In genomic region chr17:66650490-66650877, GRCh38 we compare ENCODE assay signal across 19 cellular contexts.
"Had no signal": no experiment of that assay in that cellular context is flagged by ENCODE, and none has a peak within 500 bp of the region (broad histone marks: within the 10 kb centered on the region; RNA-seq: fewer than 3 reads in every experiment).

No MANE protein-coding gene starts in this region.

- H3K27me3 Mint-ChIP-seq: activated CD4-positive, alpha-beta T cell treated with anti-CD3 and anti-CD28 coated beads, Interleukin-2, amount 10 ng/mL, durations not matched to agents 7 days and 5 days; central memory CD8-positive, alpha-beta T cell had no signal

- H3K4me3 ChIP-seq: colonic mucosa, gastrocnemius medialis, left lung, ovary, psoas muscle, suprapubic skin, transverse colon, uterus had no signal

- H3K27me3 ChIP-seq: brain microvascular endothelial cell, colonic mucosa, gastrocnemius medialis, left lung, ovary, suprapubic skin, transverse colon, uterus had no signal

- H3K27ac ChIP-seq: brain microvascular endothelial cell, colonic mucosa, gastrocnemius medialis, left lung, ovary, psoas muscle, suprapubic skin, transverse colon, uterus had no signal

- H3K4me3 Mint-ChIP-seq: activated CD4-positive, alpha-beta T cell treated with anti-CD3 and anti-CD28 coated beads, Interleukin-2, amount 10 ng/mL, durations not matched to agents 7 days and 5 days; central memory CD8-positive, alpha-beta T cell had no signal

- H3K4me2 ChIP-seq: SK-N-SH had no signal

- H3K4me1 ChIP-seq: colonic mucosa, gastrocnemius medialis, left lung, psoas muscle, uterus had no signal

- H3K9me3 Mint-ChIP-seq: central memory CD8-positive, alpha-beta T cell had no signal

- H3K9ac ChIP-seq: SK-N-SH had no signal

- DNase-seq: activated CD4-positive, alpha-beta T cell treated with anti-CD3 and anti-CD28 coated beads, Interleukin-2, amount 10 ng/mL, durations not matched to agents 7 days and 5 days; aorta; brain microvascular endothelial cell; colonic mucosa; gastrocnemius medialis; head of caudate nucleus; left lung; mammary epithelial cell; ovary; psoas muscle; right cardiac atrium; SK-N-SH; stimulated activated CD4-positive, alpha-beta T cell treated with anti-CD3 and anti-CD28 coated beads, Interleukin-2, amount 100 ng/mL, for 24 hours; stimulated activated naive CD8-positive, alpha-beta T cell treated with anti-CD3 and anti-CD28 coated beads, Interleukin-15, Interleukin-2, amounts not matched to agents 100 U/mL and 50 U/mL, for 24 hours; T1000; transverse colon; uterus had no signal

- ATAC-seq: gastrocnemius medialis; left lung; psoas muscle; right cardiac atrium; stimulated activated naive CD8-positive, alpha-beta T cell treated with anti-CD3 and anti-CD28 coated beads, Interleukin-15, Interleukin-2, amounts not matched to agents 100 U/mL and 50 U/mL, for 24 hours had no signal

- H3K36me3 ChIP-seq: brain microvascular endothelial cell, colonic mucosa, gastrocnemius medialis, ovary, suprapubic skin, transverse colon, uterus had no signal

- H3K9me3 ChIP-seq: colonic mucosa, gastrocnemius medialis, left lung, ovary, psoas muscle, SK-N-SH, suprapubic skin, transverse colon, uterus had no signal

- H3K27ac Mint-ChIP-seq: activated CD4-positive, alpha-beta T cell treated with anti-CD3 and anti-CD28 coated beads, Interleukin-2, amount 10 ng/mL, durations not matched to agents 7 days and 5 days had no signal
